21 cellular contexts compared by ENCODE assay signal in genomic region chr20:46260480-46260879, GRCh38. TPM values are rescaled to one million over a fixed set of nuclear protein-coding genes. Genes with fewer than 3 reads are reported as not detected.
DNase-seq lines count a peak whose midpoint lies in the region; ATAC-seq and FAIRE-seq lines count a peak whose summit lies in the region.
"Had no signal": no experiment of that assay in that cellular context is flagged by ENCODE, and none has a peak within 500 bp of the region (broad histone marks: within the 10 kb centered on the region; RNA-seq: fewer than 3 reads in every experiment).

No MANE protein-coding gene starts in this region.

- intact Hi-C loops in Right ventricle myocardium superior (cut with DNase I), result no loop called here

- FAIRE-seq in RCC 7860 (lab: Jason Lieb, UNC), result no peak
- FAIRE-seq: astrocyte had no signal

- ATAC-seq in Right ventricle myocardium superior (ENCODE audit: poor library complexity), result peak; percentile 88

- DNase-seq in H4 (ENCODE audit: low spot score) (peak; percentile 58), NCI-H2196 (lab: John Stamatoyannopoulos, UW; ENCODE audit: unreplicated experiment) (peak; percentile 70), Right ventricle myocardium superior (peak; percentile 76), pons (ENCODE audit: low spot score) (peak; percentile 28), germinal center (ENCODE audit: low spot score) (no peak), KG1 (lab: John Stamatoyannopoulos, UW) (no peak), RCC 7860 (ENCODE audit: low spot score) (no peak)
- DNase-seq: activated CD4-positive, alpha-beta T cell treated with anti-CD3 and anti-CD28 coated beads, Interleukin-2, amount 50 U/mL, for 1 hour; activated naive CD4-positive, alpha-beta T cell treated with anti-CD3 and anti-CD28 coated beads for 36 hours; activated T-cell treated with anti-CD3 and anti-CD28 coated beads for 4 hours; BE2C; HFFc6; KBM-7; kidney glomerular epithelial cell; NCI-H1105; NCI-H2227 treated with DMSO at 0.1 percent for 48 hours; nucleus accumbens; SIG-M5; stimulated activated CD4-positive, alpha-beta T cell treated with anti-CD3 and anti-CD28 coated beads, Interleukin-2, amount 100 ng/mL, for 48 hours; T-helper 1 cell had no signal

RNA-seq across cellular contexts. Expression of gene CDH22, which starts 47.8 kb away (rescaled TPM):
- total RNA-seq in H4 (2014; rRNA removed; shearing (Covaris generic)), result not detected in 2 replicates
- total RNA-seq in Right ventricle myocardium superior, result 5.5 TPM
- total RNA-seq: astrocyte, HFFc6 had no signal

Comparison
In these comparisons a context has a peak if more than half of its experiments do, and no peak if none do; other contexts are left out.
1. DNase-seq: peak in H4 (single experiment), NCI-H2196 (single experiment), Right ventricle myocardium superior (single experiment) and pons (single experiment); none in germinal center (single experiment), KG1 (single experiment) and RCC 7860 (single experiment).